ENCODE assay signal across 18 cellular contexts in the genomic region with DNA sequence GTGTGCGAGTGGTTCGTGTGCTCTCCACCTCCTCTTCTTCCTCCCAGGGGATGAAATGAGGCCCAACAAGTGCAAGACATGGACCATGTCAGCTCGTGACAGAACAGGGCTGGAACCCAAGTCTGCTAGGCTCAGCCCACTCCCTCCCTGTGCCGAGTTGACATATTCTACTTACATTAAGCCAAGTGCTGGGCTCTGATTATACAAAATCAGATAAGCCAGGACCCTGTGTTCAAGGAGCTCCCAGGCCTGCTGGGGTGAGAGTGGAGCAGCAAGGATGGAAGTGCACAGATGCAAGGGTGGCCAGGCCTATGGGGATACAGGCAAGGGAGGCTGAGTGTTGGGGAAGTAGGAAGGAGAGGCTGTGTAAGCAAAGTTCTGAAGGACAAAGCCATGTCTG.
"Had no signal": no experiment of that assay in that cellular context is flagged by ENCODE, and none has a peak within 500 bp of the region (broad histone marks: within the 10 kb centered on the region; RNA-seq: fewer than 3 reads in every experiment).

No MANE protein-coding gene starts in this region.

- DNase-seq: activated B cell treated with CpG ODN at 0.5 μM for 24 hours; activated CD4-positive, alpha-beta T cell treated with anti-CD3 and anti-CD28 coated beads for 4 hours; activated CD4-positive, alpha-beta T cell treated with anti-CD3 and anti-CD28 coated beads, Interleukin-2, amount 50 U/mL, for 48 hours; activated CD8-positive, alpha-beta memory T cell treated with anti-CD3 and anti-CD28 coated beads, Interleukin-2, amount 50 U/mL, for 48 hours; activated naive CD4-positive, alpha-beta T cell treated with Interleukin-2 at 50 U/mL for 16 hours; activated naive CD8-positive, alpha-beta T cell treated with anti-CD3 and anti-CD28 coated beads for 36 hours; activated T-cell treated with anti-CD3 and anti-CD28 coated beads, Interleukin-2, amount 50 U/mL, for 48 hours; colonic mucosa; esophagus squamous epithelium; gastrocnemius medialis; left colon; mesenchymal stem cell; naive thymus-derived CD8-positive, alpha-beta T cell; stimulated activated CD4-positive, alpha-beta T cell treated with anti-CD3 and anti-CD28 coated beads, Interleukin-4, amount 100 ng/mL, for 24 hours; stimulated activated naive CD4-positive, alpha-beta T cell treated with Interleukin-2 at 50 U/mL for 16 hours; T1000 had no signal

- H3K9me3 Mint-ChIP-seq: activated B cell treated with CpG ODN at 0.5 μM for 24 hours; activated naive CD8-positive, alpha-beta T cell treated with anti-CD3 and anti-CD28 coated beads for 36 hours; T-helper 1 cell treated with Interleukin-12 subunit alpha and Interleukin-12 subunit beta and Interleukin-4 antibody, amounts not matched to agents 30 μg/mL and 1 μg/mL, for 36 hours had no signal

- H3K27me3 Mint-ChIP-seq: activated B cell treated with CpG ODN at 0.5 μM for 24 hours had no signal

- H3K9me3 ChIP-seq: colonic mucosa, esophagus squamous epithelium, gastrocnemius medialis had no signal

- H3K4me3 Mint-ChIP-seq: activated B cell treated with CpG ODN at 0.5 μM for 24 hours; activated naive CD8-positive, alpha-beta T cell treated with anti-CD3 and anti-CD28 coated beads for 36 hours; naive thymus-derived CD8-positive, alpha-beta T cell; T-helper 1 cell treated with Interleukin-12 subunit alpha and Interleukin-12 subunit beta and Interleukin-4 antibody, amounts not matched to agents 30 μg/mL and 1 μg/mL, for 36 hours had no signal

- ATAC-seq: gastrocnemius medialis; left colon; naive thymus-derived CD8-positive, alpha-beta T cell had no signal

- H3K4me3 ChIP-seq: colonic mucosa, esophagus squamous epithelium, gastrocnemius medialis had no signal

- H3K27ac ChIP-seq: colonic mucosa, esophagus squamous epithelium, gastrocnemius medialis had no signal

- H3K4me1 Mint-ChIP-seq: activated B cell treated with CpG ODN at 0.5 μM for 24 hours; activated naive CD8-positive, alpha-beta T cell treated with anti-CD3 and anti-CD28 coated beads for 36 hours; naive thymus-derived CD8-positive, alpha-beta T cell had no signal

- H3K4me1 ChIP-seq: colonic mucosa, gastrocnemius medialis had no signal

- H3K27me3 ChIP-seq: colonic mucosa, gastrocnemius medialis had no signal

- H3K36me3 ChIP-seq: colonic mucosa, esophagus squamous epithelium, gastrocnemius medialis had no signal

- H3K36me3 Mint-ChIP-seq: activated naive CD8-positive, alpha-beta T cell treated with anti-CD3 and anti-CD28 coated beads for 36 hours; naive thymus-derived CD8-positive, alpha-beta T cell had no signal

- H3K27ac Mint-ChIP-seq: activated B cell treated with CpG ODN at 0.5 μM for 24 hours; activated naive CD8-positive, alpha-beta T cell treated with anti-CD3 and anti-CD28 coated beads for 36 hours; progenitor cell of endocrine pancreas; T-helper 1 cell treated with Interleukin-12 subunit alpha and Interleukin-12 subunit beta and Interleukin-4 antibody, amounts not matched to agents 30 μg/mL and 1 μg/mL, for 36 hours had no signal
